11 cellular contexts compared by ENCODE assay signal in the genomic region with DNA sequence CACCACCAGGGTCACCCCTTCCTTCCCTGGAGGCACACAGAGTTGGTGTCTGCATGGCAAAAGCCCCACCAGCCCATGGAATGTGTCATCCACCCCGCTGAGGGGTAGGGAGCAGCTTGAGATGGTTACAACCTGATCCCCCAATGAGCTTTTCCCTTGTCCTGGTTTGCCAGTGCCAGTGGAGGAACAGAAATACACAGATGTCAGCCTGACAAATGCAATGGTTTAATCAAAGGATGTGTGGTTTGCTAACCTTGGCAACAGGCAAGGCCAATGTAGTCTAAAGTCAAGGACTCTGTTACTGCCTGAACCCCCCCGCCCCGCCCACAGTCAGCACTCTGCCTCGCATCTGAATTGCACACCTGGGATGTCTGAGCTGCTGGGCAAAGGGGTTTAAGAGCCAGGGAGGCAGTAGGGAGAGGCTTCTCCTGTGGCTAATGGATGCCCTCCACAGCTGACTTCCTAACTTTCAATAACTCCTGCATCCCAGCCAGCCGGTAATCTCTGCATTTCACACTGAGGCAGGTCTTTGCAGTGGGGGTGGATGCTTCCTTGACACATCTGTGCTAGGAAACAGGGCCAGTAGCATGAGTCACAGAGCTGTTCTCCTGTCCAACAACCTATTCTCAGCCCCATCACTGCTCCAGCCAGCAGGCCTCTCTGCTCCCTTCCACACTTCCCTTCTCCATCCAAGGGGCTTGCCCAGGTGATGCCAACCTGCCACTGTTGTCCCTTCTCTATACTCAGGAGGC.
DNase-seq lines count a peak whose midpoint lies in the region; ATAC-seq, FAIRE-seq and TF ChIP-seq lines count a peak whose summit lies in the region.
"Had no signal": no experiment of that assay in that cellular context is flagged by ENCODE, and none has a peak within 500 bp of the region (broad histone marks: within the 10 kb centered on the region; RNA-seq: fewer than 3 reads in every experiment).

No MANE protein-coding gene starts in this region.

- ATAC-seq in HG02763 (IDR thresholded peaks at IDR 0.05; ENCODE audit: unreplicated experiment) (peak; percentile 18), mucosa of descending colon (peak; percentile 41)
- peak; percentile 60 for ATAC-seq in activated T-helper 17 cell treated with anti-CD3 and anti-CD28 coated beads, Interleukin-2, amount 50 U/mL, for 72 hours (replicated peaks)

- no peaks in the 10 kb centered on the region for H3K36me3 Mint-ChIP-seq in activated T-helper 17 cell treated with anti-CD3 and anti-CD28 coated beads, Interleukin-2, amount 50 U/mL, for 72 hours (ENCODE audit: low read depth)

- no peaks in the 10 kb centered on the region for H3K9me3 ChIP-seq in mucosa of descending colon

- no peaks in the 10 kb centered on the region for H3K9me3 Mint-ChIP-seq in activated T-helper 17 cell treated with anti-CD3 and anti-CD28 coated beads, Interleukin-2, amount 50 U/mL, for 72 hours

- H3K4me1 Mint-ChIP-seq in activated T-helper 17 cell treated with anti-CD3 and anti-CD28 coated beads, Interleukin-2, amount 50 U/mL, for 72 hours, result peaks cover 6% of the 10 kb centered on the region

- no peak for TF ChIP-seq CTCF in mucosa of descending colon (IDR thresholded peaks at IDR 0.05)

- H3K27ac Mint-ChIP-seq in activated T-helper 17 cell treated with anti-CD3 and anti-CD28 coated beads, Interleukin-2, amount 50 U/mL, for 72 hours, result no peak overlapping the region
- H3K27ac Mint-ChIP-seq: activated naive CD8-positive, alpha-beta T cell; stimulated activated naive CD8-positive, alpha-beta T cell treated with anti-CD3 and anti-CD28 coated beads, Interleukin-15, Interleukin-2, amounts not matched to agents 100 ng/mL and 50 ng/mL, for 24 hours had no signal

- H3K27me3 Mint-ChIP-seq in activated T-helper 17 cell treated with anti-CD3 and anti-CD28 coated beads, Interleukin-2, amount 50 U/mL, for 72 hours, result no peaks in the 10 kb centered on the region
- H3K27me3 Mint-ChIP-seq: activated naive CD8-positive, alpha-beta T cell; stimulated activated naive CD8-positive, alpha-beta T cell treated with anti-CD3 and anti-CD28 coated beads, Interleukin-15, Interleukin-2, amounts not matched to agents 100 ng/mL and 50 ng/mL, for 24 hours had no signal

- no peak overlapping the region for H3K4me3 ChIP-seq in mucosa of descending colon

- H3K4me1 ChIP-seq in mucosa of descending colon (ENCODE audit: low read depth), result no peaks in the 10 kb centered on the region

- DNase-seq in GM12892 (ENCODE audit: insufficient read length), result no peak
- DNase-seq in mucosa of descending colon, result no peak
- DNase-seq in SKM-1 (lab: John Stamatoyannopoulos, UW; ENCODE audit: unreplicated experiment), result no peak
- no peak for DNase-seq in amygdala (lab: John Stamatoyannopoulos, UW)
- no peak for DNase-seq in SHP77 treated with DMSO at 0.1 percent for 48 hours (lab: John Stamatoyannopoulos, UW)
- no peak for DNase-seq in activated CD4-positive, alpha-beta T cell treated with anti-CD3 and anti-CD28 coated beads for 4 hours
- DNase-seq: NCI-H526 treated with DMSO at 0.1 percent for 48 hours had no signal

- peak; percentile 57 for FAIRE-seq in GM12892 (lab: Jason Lieb, UNC)

- intact Hi-C loops in mucosa of descending colon (cut with DNase I, micrococcal nuclease), result no loop called here

- H3K4me3 Mint-ChIP-seq in activated T-helper 17 cell treated with anti-CD3 and anti-CD28 coated beads, Interleukin-2, amount 50 U/mL, for 72 hours, result no peak overlapping the region
- H3K4me3 Mint-ChIP-seq: activated naive CD8-positive, alpha-beta T cell; stimulated activated naive CD8-positive, alpha-beta T cell treated with anti-CD3 and anti-CD28 coated beads, Interleukin-15, Interleukin-2, amounts not matched to agents 100 ng/mL and 50 ng/mL, for 24 hours had no signal

- H3K36me3 ChIP-seq in mucosa of descending colon (ENCODE audit: low read depth), result no peaks in the 10 kb centered on the region

- no peak for TF ChIP-seq POLR2A in GM12892 (IDR thresholded peaks at IDR 0.05; ENCODE audit: low read depth, low read length)
